16 cellular contexts compared by ENCODE assay signal in the genomic region with DNA sequence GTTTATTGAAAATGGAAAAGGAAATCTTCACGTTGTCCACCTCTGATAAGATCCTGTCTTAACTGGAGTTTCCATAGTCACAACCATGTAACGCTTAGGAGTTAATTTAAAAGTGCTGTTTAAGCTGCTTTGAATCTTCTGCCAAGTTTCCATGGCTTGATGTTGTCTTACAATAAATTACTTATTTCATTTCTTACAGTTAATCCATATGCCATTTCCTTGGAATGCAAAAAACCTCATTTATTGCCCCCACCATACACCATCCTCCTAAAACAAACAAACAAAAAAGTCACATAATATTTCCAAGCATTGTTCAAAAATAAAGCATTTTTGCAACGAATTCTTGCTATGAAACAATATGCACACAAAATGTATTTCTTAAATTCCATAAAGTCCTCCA.
"Had no signal": no experiment of that assay in that cellular context is flagged by ENCODE, and none has a peak within 500 bp of the region (broad histone marks: within the 10 kb centered on the region; RNA-seq: fewer than 3 reads in every experiment).

No MANE protein-coding gene starts in this region.

- H3K36me3 ChIP-seq: ascending aorta, upper lobe of left lung had no signal

- H3K4me1 ChIP-seq: ascending aorta had no signal

- ATAC-seq: left ventricle myocardium superior; stimulated activated naive CD8-positive, alpha-beta T cell treated with anti-CD3 and anti-CD28 coated beads, Interleukin-15, amount 100 ng/mL, for 72 hours had no signal

- H3K27ac ChIP-seq: ascending aorta, upper lobe of left lung had no signal

- H3K4me3 ChIP-seq: ascending aorta, dorsolateral prefrontal cortex, upper lobe of left lung had no signal

- H3K36me3 Mint-ChIP-seq: memory B cell had no signal

- DNase-seq: activated CD4-positive, alpha-beta T cell treated with anti-CD3 and anti-CD28 coated beads, Interleukin-2, amount 50 U/mL, for 1 hour; activated CD8-positive, alpha-beta memory T cell treated with anti-CD3 and anti-CD28 coated beads for 24 hours; activated naive CD4-positive, alpha-beta T cell treated with Interleukin-2 at 50 U/mL for 16 hours; dorsolateral prefrontal cortex; endodermal cell; hippocampal formation; left ventricle myocardium superior; nephron progenitor cell; occipital lobe; small intestine; stimulated activated naive CD8-positive, alpha-beta T cell treated with anti-CD3 and anti-CD28 coated beads, Interleukin-15, amount 100 ng/mL, for 72 hours; T-helper 9 cell; upper lobe of left lung had no signal

- H3K27me3 ChIP-seq: ascending aorta, upper lobe of left lung had no signal

- H3K4me1 Mint-ChIP-seq: memory B cell; stimulated activated naive CD8-positive, alpha-beta T cell treated with anti-CD3 and anti-CD28 coated beads, Interleukin-15, amount 100 ng/mL, for 72 hours had no signal

- H3K9me3 ChIP-seq: ascending aorta, upper lobe of left lung had no signal

- H3K27ac Mint-ChIP-seq: activated T-helper 1 cell treated with anti-CD3 and anti-CD28 coated beads, Interleukin-12 subunit alpha, Interleukin-12 subunit beta, Interleukin-2, Interleukin-4 antibody, amounts not matched to agents 30 ng/mL and 10 ng/mL and 1 ng/mL, durations not matched to agents 14 hours and 24 hours and 36 hours; endodermal cell; memory B cell; nephron progenitor cell; stimulated activated naive CD8-positive, alpha-beta T cell treated with anti-CD3 and anti-CD28 coated beads, Interleukin-15, amount 100 ng/mL, for 72 hours had no signal

- H3K4me3 Mint-ChIP-seq: activated T-helper 1 cell treated with anti-CD3 and anti-CD28 coated beads, Interleukin-12 subunit alpha, Interleukin-12 subunit beta, Interleukin-2, Interleukin-4 antibody, amounts not matched to agents 30 ng/mL and 10 ng/mL and 1 ng/mL, durations not matched to agents 14 hours and 24 hours and 36 hours; endodermal cell; memory B cell; nephron progenitor cell; stimulated activated naive CD8-positive, alpha-beta T cell treated with anti-CD3 and anti-CD28 coated beads, Interleukin-15, amount 100 ng/mL, for 72 hours had no signal

- H3K27me3 Mint-ChIP-seq: memory B cell had no signal

- H3K9me3 Mint-ChIP-seq: activated T-helper 1 cell treated with anti-CD3 and anti-CD28 coated beads, Interleukin-12 subunit alpha, Interleukin-12 subunit beta, Interleukin-2, Interleukin-4 antibody, amounts not matched to agents 30 ng/mL and 10 ng/mL and 1 ng/mL, durations not matched to agents 14 hours and 24 hours and 36 hours; endodermal cell; memory B cell; nephron progenitor cell; stimulated activated naive CD8-positive, alpha-beta T cell treated with anti-CD3 and anti-CD28 coated beads, Interleukin-15, amount 100 ng/mL, for 72 hours had no signal
